ENCODE assay signal across 8 cellular contexts in the genomic region with DNA sequence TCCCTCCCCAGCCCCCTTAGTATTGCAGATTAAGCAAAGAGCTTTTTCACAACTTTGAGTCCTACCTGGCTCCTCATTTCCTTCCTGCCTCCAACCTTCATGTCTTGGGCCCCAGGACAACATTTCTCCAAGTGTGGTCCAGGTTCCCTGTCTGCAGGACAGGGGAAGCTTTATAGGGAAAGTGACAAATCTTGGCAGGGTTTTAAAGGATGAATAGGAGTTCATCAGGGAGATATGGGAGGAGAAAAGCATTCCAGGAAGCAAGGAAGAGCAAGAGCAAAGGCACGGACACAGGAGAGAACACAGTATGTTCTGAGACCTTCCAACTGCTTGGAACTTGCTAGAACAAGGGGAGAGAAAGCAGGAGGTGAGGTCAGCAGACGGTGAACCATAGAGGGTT. TPM values are rescaled to one million over a fixed set of nuclear protein-coding genes. Genes with fewer than 3 reads are reported as not detected.
"Had no signal": no experiment of that assay in that cellular context is flagged by ENCODE, and none has a peak within 500 bp of the region (broad histone marks: within the 10 kb centered on the region; RNA-seq: fewer than 3 reads in every experiment).

No MANE protein-coding gene starts in this region.

- H3K9me3 ChIP-seq: HAP-1 had no signal

- H3K4me1 ChIP-seq: HAP-1 had no signal

- H3K27ac ChIP-seq: GM23248 had no signal

- DNase-seq: GM23248, IMR-90, KG1 had no signal

- H3K9ac ChIP-seq: GM23248 had no signal

- H3K4me3 ChIP-seq: GM23248, HAP-1, K562 had no signal

- H2AFZ ChIP-seq: GM23248 had no signal

- ATAC-seq: HCT116, K562 had no signal

- H3K36me3 ChIP-seq: HAP-1 had no signal

RNA-seq across cellular contexts. Expression of gene BPIFB1, which starts 1.9 kb away (rescaled TPM):
- total RNA-seq: GM23248, H1, HT-29, IMR-90, K562 had no signal
- polyA plus RNA-seq: GM23248, H1, IMR-90, K562 had no signal

RNA-seq across cellular contexts. Expression of gene BPIFA1, which starts 49.1 kb away (rescaled TPM):
- total RNA-seq: GM23248, H1, HT-29, IMR-90, K562 had no signal
- polyA plus RNA-seq: GM23248, H1, IMR-90, K562 had no signal
